20 cellular contexts compared by ENCODE assay signal in the genomic region with DNA sequence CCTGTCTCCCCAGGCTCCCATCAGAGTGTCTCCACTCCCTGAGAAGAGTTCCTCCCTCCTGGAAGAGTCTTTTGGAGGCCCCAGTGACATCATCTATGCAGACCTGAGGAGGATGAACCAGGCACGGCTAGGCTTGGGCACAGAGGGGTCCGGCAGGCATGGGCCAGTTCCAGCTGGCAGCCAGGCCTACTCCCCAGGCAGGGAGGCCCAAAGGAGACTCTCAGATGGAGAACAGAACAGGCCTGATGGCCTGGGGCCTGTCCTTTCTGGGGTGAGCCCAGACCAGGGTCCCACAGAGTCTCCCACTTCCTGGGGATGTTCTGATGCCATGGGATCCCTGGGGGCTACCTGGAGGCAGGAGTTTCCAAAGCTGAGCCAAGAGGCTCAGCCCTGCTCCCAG. TPM values are rescaled to one million over a fixed set of nuclear protein-coding genes. Genes with fewer than 3 reads are reported as not detected.
"Had no signal": no experiment of that assay in that cellular context is flagged by ENCODE, and none has a peak within 500 bp of the region (broad histone marks: within the 10 kb centered on the region; RNA-seq: fewer than 3 reads in every experiment).

No MANE protein-coding gene starts in this region.

- H3K27ac ChIP-seq: brain microvascular endothelial cell, gastrocnemius medialis, heart right ventricle, tibial nerve had no signal

- H3K36me3 ChIP-seq: brain microvascular endothelial cell, gastrocnemius medialis, heart right ventricle, tibial nerve had no signal

- H3K36me3 Mint-ChIP-seq: activated naive CD8-positive, alpha-beta T cell; stimulated activated memory B cell treated with anti-CD40 and anti-IgM and Interleukin-4, amounts not matched to agents 10 μg/mL and 1 μg/mL and 100 μg/mL, for 72 hours had no signal

- H3K4me3 ChIP-seq: gastrocnemius medialis, heart right ventricle, tibial nerve had no signal

- DNase-seq: brain microvascular endothelial cell; erythroblast; gastrocnemius medialis; heart right ventricle; left colon; midbrain; stimulated activated CD4-positive, alpha-beta T cell treated with anti-CD3 and anti-CD28 coated beads, Interleukin-12 subunit alpha, Interleukin-12 subunit beta, amount 100 ng/mL, for 4 hours; substantia nigra; SW 1271; T-helper 9 cell had no signal

- H3K27me3 ChIP-seq: brain microvascular endothelial cell, gastrocnemius medialis, heart right ventricle, tibial nerve had no signal

- H3K4me3 Mint-ChIP-seq: activated naive CD8-positive, alpha-beta T cell; stimulated activated memory B cell treated with anti-CD40 and anti-IgM and Interleukin-4, amounts not matched to agents 10 μg/mL and 1 μg/mL and 100 μg/mL, for 72 hours had no signal

- H3K27ac Mint-ChIP-seq: activated naive CD8-positive, alpha-beta T cell; stimulated activated memory B cell treated with anti-CD40 and anti-IgM and Interleukin-4, amounts not matched to agents 10 μg/mL and 1 μg/mL and 100 μg/mL, for 72 hours had no signal

- H3K27me3 Mint-ChIP-seq: activated naive CD8-positive, alpha-beta T cell; stimulated activated memory B cell treated with anti-CD40 and anti-IgM and Interleukin-4, amounts not matched to agents 10 μg/mL and 1 μg/mL and 100 μg/mL, for 72 hours had no signal

- H3K9me3 ChIP-seq: gastrocnemius medialis, heart right ventricle, tibial nerve had no signal

- H3K9me3 Mint-ChIP-seq: stimulated activated memory B cell treated with anti-CD40 and anti-IgM and Interleukin-4, amounts not matched to agents 10 μg/mL and 1 μg/mL and 100 μg/mL, for 72 hours had no signal

- H3K4me1 ChIP-seq: gastrocnemius medialis had no signal

RNA-seq across cellular contexts. Expression of gene SH2D7, which starts 8.5 kb away (rescaled TPM):
- total RNA-seq: cerebellum, dermis microvascular lymphatic vessel endothelial cell, gastrocnemius medialis, heart right ventricle, lung microvascular endothelial cell, osteocyte, pulmonary artery endothelial cell, SK-MEL-5, tibial nerve had no signal
- polyA plus RNA-seq: heart right ventricle, neural cell had no signal
